1 cellular context compared by ENCODE assay signal in the genomic region with DNA sequence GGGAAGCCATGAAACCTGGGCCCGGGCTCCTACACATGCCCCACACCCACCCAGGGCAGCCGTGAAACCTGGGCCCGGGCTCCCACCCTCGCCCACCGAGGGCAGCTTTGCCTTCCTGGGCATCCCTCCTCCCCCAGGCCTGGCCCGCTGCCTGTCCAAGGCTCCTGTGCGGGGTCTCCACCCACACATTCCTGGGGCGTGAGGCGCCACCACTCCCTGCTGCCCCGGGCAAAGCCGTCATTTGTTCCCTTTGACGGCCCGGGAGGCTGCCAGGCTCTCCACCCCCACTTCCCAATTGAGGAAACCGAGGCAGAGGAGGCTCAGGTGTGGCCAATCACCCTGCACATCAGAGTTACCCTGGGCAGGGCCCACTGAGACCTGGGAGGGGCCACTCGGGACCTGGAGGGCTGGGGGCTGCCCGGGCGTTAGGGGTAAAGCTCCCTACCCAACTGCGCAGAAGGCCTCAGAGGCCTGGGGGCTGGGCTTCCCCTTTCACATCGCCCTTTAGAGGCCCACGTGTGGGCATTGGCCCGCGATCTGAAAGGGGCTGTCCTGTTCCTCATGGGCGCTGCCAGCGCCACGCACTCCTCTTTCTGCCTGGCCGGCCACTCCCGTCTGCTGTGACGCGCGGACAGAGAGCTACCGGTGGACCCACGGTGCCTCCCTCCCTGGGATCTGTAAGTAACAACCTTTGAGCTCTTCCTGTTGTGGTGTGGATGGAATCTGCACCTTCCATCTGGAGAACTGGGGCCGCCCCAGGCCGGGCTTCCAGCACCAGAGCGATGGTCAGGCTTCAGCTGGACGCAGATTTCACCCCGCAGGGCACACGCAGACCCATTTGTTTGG.
TF ChIP-seq lines count a peak whose summit lies in the region.

Gene MSLN, plus strand, starts transcription at position 237 of the 846 bp plus-strand sequence. CDS start 1,947 bp downstream, outside the sequence.

TF ChIP-seq in GM23338, 12 proteins besides CTCF, POLR2A, EP300 and RAD21:
- TF ChIP-seq, protein P1, sequence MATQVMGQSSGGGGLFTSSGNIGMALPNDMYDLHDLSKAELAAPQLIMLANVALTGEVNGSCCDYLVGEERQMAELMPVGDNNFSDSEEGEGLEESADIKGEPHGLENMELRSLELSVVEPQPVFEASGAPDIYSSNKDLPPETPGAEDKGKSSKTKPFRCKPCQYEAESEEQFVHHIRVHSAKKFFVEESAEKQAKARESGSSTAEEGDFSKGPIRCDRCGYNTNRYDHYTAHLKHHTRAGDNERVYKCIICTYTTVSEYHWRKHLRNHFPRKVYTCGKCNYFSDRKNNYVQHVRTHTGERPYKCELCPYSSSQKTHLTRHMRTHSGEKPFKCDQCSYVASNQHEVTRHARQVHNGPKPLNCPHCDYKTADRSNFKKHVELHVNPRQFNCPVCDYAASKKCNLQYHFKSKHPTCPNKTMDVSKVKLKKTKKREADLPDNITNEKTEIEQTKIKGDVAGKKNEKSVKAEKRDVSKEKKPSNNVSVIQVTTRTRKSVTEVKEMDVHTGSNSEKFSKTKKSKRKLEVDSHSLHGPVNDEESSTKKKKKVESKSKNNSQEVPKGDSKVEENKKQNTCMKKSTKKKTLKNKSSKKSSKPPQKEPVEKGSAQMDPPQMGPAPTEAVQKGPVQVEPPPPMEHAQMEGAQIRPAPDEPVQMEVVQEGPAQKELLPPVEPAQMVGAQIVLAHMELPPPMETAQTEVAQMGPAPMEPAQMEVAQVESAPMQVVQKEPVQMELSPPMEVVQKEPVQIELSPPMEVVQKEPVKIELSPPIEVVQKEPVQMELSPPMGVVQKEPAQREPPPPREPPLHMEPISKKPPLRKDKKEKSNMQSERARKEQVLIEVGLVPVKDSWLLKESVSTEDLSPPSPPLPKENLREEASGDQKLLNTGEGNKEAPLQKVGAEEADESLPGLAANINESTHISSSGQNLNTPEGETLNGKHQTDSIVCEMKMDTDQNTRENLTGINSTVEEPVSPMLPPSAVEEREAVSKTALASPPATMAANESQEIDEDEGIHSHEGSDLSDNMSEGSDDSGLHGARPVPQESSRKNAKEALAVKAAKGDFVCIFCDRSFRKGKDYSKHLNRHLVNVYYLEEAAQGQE (IDR thresholded peaks at IDR 0.05; ENCODE audit: unreplicated experiment) = no peak
- no peak for TF ChIP-seq STAT1 (IDR thresholded peaks at IDR 0.05; ENCODE audit: unreplicated experiment)
- TF ChIP-seq NANOG (IDR thresholded peaks at IDR 0.05; ENCODE audit: borderline replicate concordance) = no peak
- no peak for TF ChIP-seq CREB1 (CRISPR knock-in tag; IDR thresholded peaks at IDR 0.05; ENCODE audit: low read depth)
- TF ChIP-seq ZNF331 (CRISPR knock-in tag; IDR thresholded peaks at IDR 0.05; ENCODE audit: low read depth) = no peak
- TF ChIP-seq EZH2 (IDR thresholded peaks at IDR 0.05; ENCODE audit: low read depth, unreplicated experiment) = no peak
- TF ChIP-seq ETS1 (IDR thresholded peaks at IDR 0.05) = no peak
- TF ChIP-seq EZH2phosphoT487 (IDR thresholded peaks at IDR 0.05; ENCODE audit: unreplicated experiment) = no peak
- no peak for TF ChIP-seq ZNF114 (CRISPR knock-in tag; IDR thresholded peaks at IDR 0.05)
- TF ChIP-seq JUNB (IDR thresholded peaks at IDR 0.05; ENCODE audit: unreplicated experiment) = no peak
- TF ChIP-seq, protein P2, sequence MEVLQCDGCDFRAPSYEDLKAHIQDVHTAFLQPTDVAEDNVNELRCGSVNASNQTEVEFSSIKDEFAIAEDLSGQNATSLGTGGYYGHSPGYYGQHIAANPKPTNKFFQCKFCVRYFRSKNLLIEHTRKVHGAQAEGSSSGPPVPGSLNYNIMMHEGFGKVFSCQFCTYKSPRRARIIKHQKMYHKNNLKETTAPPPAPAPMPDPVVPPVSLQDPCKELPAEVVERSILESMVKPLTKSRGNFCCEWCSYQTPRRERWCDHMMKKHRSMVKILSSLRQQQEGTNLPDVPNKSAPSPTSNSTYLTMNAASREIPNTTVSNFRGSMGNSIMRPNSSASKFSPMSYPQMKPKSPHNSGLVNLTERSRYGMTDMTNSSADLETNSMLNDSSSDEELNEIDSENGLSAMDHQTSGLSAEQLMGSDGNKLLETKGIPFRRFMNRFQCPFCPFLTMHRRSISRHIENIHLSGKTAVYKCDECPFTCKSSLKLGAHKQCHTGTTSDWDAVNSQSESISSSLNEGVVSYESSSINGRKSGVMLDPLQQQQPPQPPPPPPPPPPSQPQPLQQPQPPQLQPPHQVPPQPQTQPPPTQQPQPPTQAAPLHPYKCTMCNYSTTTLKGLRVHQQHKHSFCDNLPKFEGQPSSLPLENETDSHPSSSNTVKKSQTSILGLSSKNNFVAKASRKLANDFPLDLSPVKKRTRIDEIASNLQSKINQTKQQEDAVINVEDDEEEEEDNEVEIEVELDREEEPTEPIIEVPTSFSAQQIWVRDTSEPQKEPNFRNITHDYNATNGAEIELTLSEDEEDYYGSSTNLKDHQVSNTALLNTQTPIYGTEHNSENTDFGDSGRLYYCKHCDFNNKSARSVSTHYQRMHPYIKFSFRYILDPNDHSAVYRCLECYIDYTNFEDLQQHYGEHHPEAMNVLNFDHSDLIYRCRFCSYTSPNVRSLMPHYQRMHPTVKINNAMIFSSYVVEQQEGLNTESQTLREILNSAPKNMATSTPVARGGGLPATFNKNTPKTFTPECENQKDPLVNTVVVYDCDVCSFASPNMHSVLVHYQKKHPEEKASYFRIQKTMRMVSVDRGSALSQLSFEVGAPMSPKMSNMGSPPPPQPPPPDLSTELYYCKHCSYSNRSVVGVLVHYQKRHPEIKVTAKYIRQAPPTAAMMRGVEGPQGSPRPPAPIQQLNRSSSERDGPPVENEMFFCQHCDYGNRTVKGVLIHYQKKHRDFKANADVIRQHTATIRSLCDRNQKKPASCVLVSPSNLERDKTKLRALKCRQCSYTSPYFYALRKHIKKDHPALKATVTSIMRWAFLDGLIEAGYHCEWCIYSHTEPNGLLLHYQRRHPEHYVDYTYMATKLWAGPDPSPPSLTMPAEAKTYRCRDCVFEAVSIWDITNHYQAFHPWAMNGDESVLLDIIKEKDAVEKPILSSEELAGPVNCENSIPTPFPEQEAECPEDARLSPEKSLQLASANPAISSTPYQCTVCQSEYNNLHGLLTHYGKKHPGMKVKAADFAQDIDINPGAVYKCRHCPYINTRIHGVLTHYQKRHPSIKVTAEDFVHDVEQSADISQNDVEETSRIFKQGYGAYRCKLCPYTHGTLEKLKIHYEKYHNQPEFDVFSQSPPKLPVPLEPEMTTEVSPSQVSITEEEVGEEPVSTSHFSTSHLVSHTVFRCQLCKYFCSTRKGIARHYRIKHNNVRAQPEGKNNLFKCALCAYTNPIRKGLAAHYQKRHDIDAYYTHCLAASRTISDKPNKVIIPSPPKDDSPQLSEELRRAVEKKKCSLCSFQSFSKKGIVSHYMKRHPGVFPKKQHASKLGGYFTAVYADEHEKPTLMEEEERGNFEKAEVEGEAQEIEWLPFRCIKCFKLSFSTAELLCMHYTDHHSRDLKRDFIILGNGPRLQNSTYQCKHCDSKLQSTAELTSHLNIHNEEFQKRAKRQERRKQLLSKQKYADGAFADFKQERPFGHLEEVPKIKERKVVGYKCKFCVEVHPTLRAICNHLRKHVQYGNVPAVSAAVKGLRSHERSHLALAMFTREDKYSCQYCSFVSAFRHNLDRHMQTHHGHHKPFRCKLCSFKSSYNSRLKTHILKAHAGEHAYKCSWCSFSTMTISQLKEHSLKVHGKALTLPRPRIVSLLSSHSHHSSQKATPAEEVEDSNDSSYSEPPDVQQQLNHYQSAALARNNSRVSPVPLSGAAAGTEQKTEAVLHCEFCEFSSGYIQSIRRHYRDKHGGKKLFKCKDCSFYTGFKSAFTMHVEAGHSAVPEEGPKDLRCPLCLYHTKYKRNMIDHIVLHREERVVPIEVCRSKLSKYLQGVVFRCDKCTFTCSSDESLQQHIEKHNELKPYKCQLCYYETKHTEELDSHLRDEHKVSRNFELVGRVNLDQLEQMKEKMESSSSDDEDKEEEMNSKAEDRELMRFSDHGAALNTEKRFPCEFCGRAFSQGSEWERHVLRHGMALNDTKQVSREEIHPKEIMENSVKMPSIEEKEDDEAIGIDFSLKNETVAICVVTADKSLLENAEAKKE (CRISPR knock-in tag; IDR thresholded peaks at IDR 0.05) = no peak
- no peak for TF ChIP-seq POLR2AphosphoS5 (IDR thresholded peaks at IDR 0.05; ENCODE audit: low read depth)
